In genomic region chr6:161748535-161749386, GRCh38 we compare ENCODE assay signal across 10 cellular contexts.
A peak's percentile ranks its signal among the peaks of the same experiment; 100 is the strongest.
DNase-seq lines count a peak whose midpoint lies in the region; ATAC-seq and TF ChIP-seq lines count a peak whose summit lies in the region.
"Had no signal": no experiment of that assay in that cellular context is flagged by ENCODE, and none has a peak within 500 bp of the region (broad histone marks: within the 10 kb centered on the region; RNA-seq: fewer than 3 reads in every experiment).

No MANE protein-coding gene starts in this region.

- no peak for ATAC-seq in HG03378 (IDR thresholded peaks at IDR 0.05; ENCODE audit: unreplicated experiment)

- TF ChIP-seq CTCF in cardiac fibroblast (IDR thresholded peaks at IDR 0.05; ENCODE audit: low read depth, low read length) = peak; percentile 18

- DNase-seq in NCI-H446 (lab: John Stamatoyannopoulos, UW) = peak; percentile 2 to 12
- no peak for DNase-seq in NCI-H446 treated with DMSO at 0.1 percent for 48 hours (lab: John Stamatoyannopoulos, UW)
- DNase-seq in NAMALWA (ENCODE audit: low spot score) = peak; percentile 56
- peak; percentile 16 to 19 for DNase-seq in cardiac fibroblast (ENCODE audit: low read depth in 2 of 2)
- DNase-seq in middle frontal gyrus (ENCODE audit: extremely low spot score, low spot score) = peak; percentile 22
- DNase-seq in GM19240 (ENCODE audit: insufficient read length, low spot score) = no peak
- DNase-seq in activated naive CD4-positive, alpha-beta T cell treated with Interleukin-2 at 50 U/mL for 16 hours = no peak
- DNase-seq: naive B cell had no signal

- H3K4me3 ChIP-seq in cardiac fibroblast (replicated peaks in 1 of 2; ENCODE audit: low read depth in 2 of 2, low read length in 2 of 2) = no peak overlapping the region
- H3K4me3 ChIP-seq: BLaER1 had no signal

Comparison
In these comparisons a context has a peak if more than half of its experiments do, and no peak if none do; other contexts are left out.
1. DNase-seq: peak in NCI-H446 (2 of 2), NAMALWA (single experiment), cardiac fibroblast (2 of 2) and middle frontal gyrus (single experiment); none in NCI-H446 treated with DMSO at 0.1 percent for 48 hours (single experiment), GM19240 (single experiment) and activated naive CD4-positive, alpha-beta T cell treated with Interleukin-2 at 50 U/mL for 16 hours (single experiment).